31 cellular contexts compared by ENCODE assay signal in genomic region chr10:4208499-4208898, GRCh38.
"Had no signal": no experiment of that assay in that cellular context is flagged by ENCODE, and none has a peak within 500 bp of the region (broad histone marks: within the 10 kb centered on the region; RNA-seq: fewer than 3 reads in every experiment).

No MANE protein-coding gene starts in this region.

- H3K36me3 ChIP-seq: esophagus muscularis mucosa, gastrocnemius medialis, heart right ventricle, WERI-Rb-1 had no signal

- DNase-seq: activated B cell treated with CpG ODN at 0.5 μM for 24 hours; activated CD4-positive, alpha-beta T cell treated with anti-CD3 and anti-CD28 coated beads for 48 hours; activated CD4-positive, alpha-beta T cell treated with anti-CD3 and anti-CD28 coated beads, Interleukin-2, amount 50 U/mL, for 1 hour; activated CD4-positive, alpha-beta T cell treated with anti-CD3 and anti-CD28 coated beads, Interleukin-2, amount 50 U/mL, for 48 hours; activated CD8-positive, alpha-beta memory T cell treated with anti-CD3 and anti-CD28 coated beads for 24 hours; activated CD8-positive, alpha-beta T cell treated with anti-CD3 and anti-CD28 coated beads for 36 hours; activated effector memory CD4-positive, alpha-beta T cell treated with anti-CD3 and anti-CD28 coated beads, Interleukin-2, amount 50 U/mL, for 16 hours; activated naive CD4-positive, alpha-beta T cell treated with anti-CD3 and anti-CD28 coated beads for 36 hours; activated naive CD8-positive, alpha-beta T cell treated with anti-CD3 and anti-CD28 coated beads for 36 hours; activated naive CD8-positive, alpha-beta T cell treated with anti-CD3 and anti-CD28 coated beads, Interleukin-2, amount 50 U/mL, for 24 hours; activated T-cell treated with anti-CD3 and anti-CD28 coated beads, Interleukin-2, amount 50 U/mL, for 4 hours; cortex of kidney; dermis blood vessel endothelial cell; effector CD4-positive, alpha-beta T cell; effector memory CD8-positive, alpha-beta T cell; erythroblast; foreskin keratinocyte; gastrocnemius medialis; heart right ventricle; T-helper 1 cell; T-helper 17 cell; T1000; WERI-Rb-1 had no signal

- H3K36me3 Mint-ChIP-seq: activated naive CD4-positive, alpha-beta T cell treated with anti-CD3 and anti-CD28 coated beads, Interleukin-2, amount 50 U/mL, for 24 hours; activated naive CD8-positive, alpha-beta T cell treated with anti-CD3 and anti-CD28 coated beads for 36 hours; brain had no signal

- H3K27ac Mint-ChIP-seq: activated B cell treated with CpG ODN at 0.5 μM for 24 hours; activated CD8-positive, alpha-beta T cell treated with anti-CD3 and anti-CD28 coated beads for 36 hours; activated naive CD4-positive, alpha-beta T cell treated with anti-CD3 and anti-CD28 coated beads for 36 hours; activated naive CD4-positive, alpha-beta T cell treated with anti-CD3 and anti-CD28 coated beads, Interleukin-2, amount 50 U/mL, for 24 hours; activated naive CD8-positive, alpha-beta T cell treated with anti-CD3 and anti-CD28 coated beads for 36 hours; activated naive CD8-positive, alpha-beta T cell treated with anti-CD3 and anti-CD28 coated beads, Interleukin-2, amount 50 U/mL, for 24 hours; activated T-helper 2 cell treated with anti-CD3 and anti-CD28 coated beads, Interferon-gamma antibody, Interleukin-2, Interleukin-4, amounts not matched to agents 10 μg/mL and 5 μg/mL and 100 μg/mL, durations not matched to agents 14 hours and 24 hours and 36 hours; brain; T-helper 17 cell; T-helper 2 cell treated with Interferon-gamma antibody and Interleukin-4, amounts not matched to agents 5 μg/mL and 100 μg/mL, for 36 hours had no signal

- ATAC-seq: activated CD4-positive, CD25-positive, alpha-beta regulatory T cell treated with anti-CD3 and anti-CD28 coated beads, Interleukin-2, amount 50 U/mL, for 24 hours; activated CD8-positive, alpha-beta T cell treated with anti-CD3 and anti-CD28 coated beads for 36 hours; activated naive CD8-positive, alpha-beta T cell treated with anti-CD3 and anti-CD28 coated beads, Interleukin-2, amount 50 U/mL, for 24 hours; activated T-cell treated with anti-CD3 and anti-CD28 coated beads, Interleukin-2, amount 50 U/mL, for 4 hours; effector memory CD8-positive, alpha-beta T cell; foreskin keratinocyte; gastrocnemius medialis; heart right ventricle; T-helper 17 cell had no signal

- H3K27me3 Mint-ChIP-seq: activated naive CD4-positive, alpha-beta T cell treated with anti-CD3 and anti-CD28 coated beads, Interleukin-2, amount 50 U/mL, for 24 hours; T-helper 17 cell had no signal

- H3K27me3 ChIP-seq: ascending aorta, esophagus muscularis mucosa, foreskin keratinocyte, gastrocnemius medialis, heart right ventricle had no signal

- H3K4me3 Mint-ChIP-seq: activated B cell treated with CpG ODN at 0.5 μM for 24 hours; activated CD8-positive, alpha-beta T cell treated with anti-CD3 and anti-CD28 coated beads for 36 hours; activated naive CD4-positive, alpha-beta T cell treated with anti-CD3 and anti-CD28 coated beads for 36 hours; activated naive CD4-positive, alpha-beta T cell treated with anti-CD3 and anti-CD28 coated beads, Interleukin-2, amount 50 U/mL, for 24 hours; activated naive CD8-positive, alpha-beta T cell treated with anti-CD3 and anti-CD28 coated beads for 36 hours; activated naive CD8-positive, alpha-beta T cell treated with anti-CD3 and anti-CD28 coated beads, Interleukin-2, amount 50 U/mL, for 24 hours; activated T-cell treated with anti-CD3 and anti-CD28 coated beads, Interleukin-2, amount 50 U/mL, for 4 hours; brain; central memory CD8-positive, alpha-beta T cell; effector memory CD8-positive, alpha-beta T cell; T-helper 17 cell; T-helper 2 cell treated with Interferon-gamma antibody and Interleukin-4, amounts not matched to agents 5 μg/mL and 100 μg/mL, for 36 hours had no signal

- H3K9me3 ChIP-seq: ascending aorta, esophagus muscularis mucosa, gastrocnemius medialis, heart right ventricle had no signal

- H3K27ac ChIP-seq: esophagus muscularis mucosa, foreskin keratinocyte, gastrocnemius medialis, heart right ventricle, WERI-Rb-1 had no signal

- H3K4me1 ChIP-seq: ascending aorta, esophagus muscularis mucosa, gastrocnemius medialis had no signal

- H3K4me3 ChIP-seq: esophagus muscularis mucosa, gastrocnemius medialis had no signal

- H3K4me1 Mint-ChIP-seq: activated B cell treated with CpG ODN at 0.5 μM for 24 hours; activated naive CD4-positive, alpha-beta T cell treated with anti-CD3 and anti-CD28 coated beads, Interleukin-2, amount 50 U/mL, for 24 hours; activated naive CD8-positive, alpha-beta T cell treated with anti-CD3 and anti-CD28 coated beads, Interleukin-2, amount 50 U/mL, for 24 hours; central memory CD8-positive, alpha-beta T cell; T-helper 17 cell had no signal

- H3K9me3 Mint-ChIP-seq: activated B cell treated with CpG ODN at 0.5 μM for 24 hours; activated CD8-positive, alpha-beta T cell treated with anti-CD3 and anti-CD28 coated beads for 36 hours; activated naive CD4-positive, alpha-beta T cell treated with anti-CD3 and anti-CD28 coated beads for 36 hours; activated naive CD4-positive, alpha-beta T cell treated with anti-CD3 and anti-CD28 coated beads, Interleukin-2, amount 50 U/mL, for 24 hours; activated naive CD8-positive, alpha-beta T cell treated with anti-CD3 and anti-CD28 coated beads for 36 hours; activated naive CD8-positive, alpha-beta T cell treated with anti-CD3 and anti-CD28 coated beads, Interleukin-2, amount 50 U/mL, for 24 hours; activated T-cell treated with anti-CD3 and anti-CD28 coated beads, Interleukin-2, amount 50 U/mL, for 4 hours; activated T-helper 2 cell treated with anti-CD3 and anti-CD28 coated beads, Interferon-gamma antibody, Interleukin-2, Interleukin-4, amounts not matched to agents 10 μg/mL and 5 μg/mL and 100 μg/mL, durations not matched to agents 14 hours and 24 hours and 36 hours; brain; central memory CD8-positive, alpha-beta T cell; effector memory CD8-positive, alpha-beta T cell; T-helper 2 cell treated with Interferon-gamma antibody and Interleukin-4, amounts not matched to agents 5 μg/mL and 100 μg/mL, for 36 hours had no signal
